16 cellular contexts compared by ENCODE assay signal in genomic region chr4:183321079-183321478, GRCh38. TPM values are rescaled to one million over a fixed set of nuclear protein-coding genes. Genes with fewer than 3 reads are reported as not detected.
DNase-seq lines count a peak whose midpoint lies in the region; ATAC-seq and TF ChIP-seq lines count a peak whose summit lies in the region.
"Had no signal": no experiment of that assay in that cellular context is flagged by ENCODE, and none has a peak within 500 bp of the region (broad histone marks: within the 10 kb centered on the region; RNA-seq: fewer than 3 reads in every experiment).

No MANE protein-coding gene starts in this region.

- POLR2A ChIA-PET in activated CD8-positive, alpha-beta T cell treated with anti-CD3 and anti-CD28 coated beads, Interleukin-2, amount 10 ng/mL, durations not matched to agents 7 days and 5 days (lab: Charles Lee), result no interaction called here

- TF ChIP-seq CTCF in parathyroid adenoma (IDR thresholded peaks at IDR 0.05), result no peak

- peak overlapping the region; percentile 26 for H3K27ac ChIP-seq in parathyroid adenoma
- H3K27ac ChIP-seq: adrenal gland, PC-9, stomach had no signal

- H3K4me2 ChIP-seq in parathyroid adenoma (ENCODE audit: low read length), result peak overlapping the region; percentile 44
- H3K4me2 ChIP-seq: PC-9 had no signal

- H3K9ac ChIP-seq in parathyroid adenoma, result no peak overlapping the region

- CTCF ChIA-PET in activated CD8-positive, alpha-beta T cell treated with anti-CD3 and anti-CD28 coated beads, Interleukin-2, amount 10 ng/mL, durations not matched to agents 7 days and 5 days (lab: Charles Lee), result no interaction called here

- peak; percentile 66 for ATAC-seq in GM18861 (IDR thresholded peaks at IDR 0.05; ENCODE audit: unreplicated experiment)
- ATAC-seq in GM21825 (IDR thresholded peaks at IDR 0.05; ENCODE audit: unreplicated experiment), result peak; percentile 60
- ATAC-seq in activated CD8-positive, alpha-beta T cell treated with anti-CD3 and anti-CD28 coated beads, Interleukin-2, amount 10 ng/mL, durations not matched to agents 7 days and 5 days, result peak; percentile 57
- ATAC-seq: K562 had no signal

- no peaks in the 10 kb centered on the region for H3K79me2 ChIP-seq in parathyroid adenoma

- no peak overlapping the region for H2AFZ ChIP-seq in parathyroid adenoma
- H2AFZ ChIP-seq: PC-9 had no signal

- H3K27ac Mint-ChIP-seq in activated CD8-positive, alpha-beta T cell treated with anti-CD3 and anti-CD28 coated beads, Interleukin-2, amount 10 ng/mL, durations not matched to agents 7 days and 5 days, result peak overlapping the region; percentile 57

- peaks cover 16% of the 10 kb centered on the region for H3K27me3 Mint-ChIP-seq in activated CD8-positive, alpha-beta T cell treated with anti-CD3 and anti-CD28 coated beads, Interleukin-2, amount 10 ng/mL, durations not matched to agents 7 days and 5 days (ENCODE audit: low read depth)

- H3K4me1 ChIP-seq in parathyroid adenoma, result no peaks in the 10 kb centered on the region
- H3K4me1 ChIP-seq: adrenal gland had no signal

- no peaks in the 10 kb centered on the region for H3K36me3 ChIP-seq in parathyroid adenoma (ENCODE audit: control insufficient read depth, insufficient read depth, low read length)
- H3K36me3 ChIP-seq: adrenal gland had no signal

- DNase-seq in activated CD8-positive, alpha-beta T cell treated with anti-CD3 and anti-CD28 coated beads, Interleukin-2, amount 10 ng/mL, durations not matched to agents 7 days and 5 days, result no peak
- DNase-seq in SIG-M5 treated with dmso at 0.1 percent for 504 hours (lab: John Stamatoyannopoulos, UW; ENCODE audit: unreplicated experiment), result no peak
- no peak for DNase-seq in HuH-7.5 (ENCODE audit: low spot score)
- DNase-seq in CD1c-positive myeloid dendritic cell (ENCODE audit: extremely low spot score), result no peak
- DNase-seq: adrenal gland, mammary epithelial cell, NCI-H1436, NCI-H510A treated with DMSO at 0.1 percent for 48 hours, PC-9, stomach, SW 1271 had no signal

- H3K9me3 ChIP-seq in parathyroid adenoma (ENCODE audit: control insufficient read depth, low read length), result no peaks in the 10 kb centered on the region
- H3K9me3 ChIP-seq: adrenal gland, stomach had no signal

- no peaks in the 10 kb centered on the region for H3K9me3 Mint-ChIP-seq in activated CD8-positive, alpha-beta T cell treated with anti-CD3 and anti-CD28 coated beads, Interleukin-2, amount 10 ng/mL, durations not matched to agents 7 days and 5 days (ENCODE audit: insufficient read depth)

- H3K4me3 ChIP-seq in parathyroid adenoma (ENCODE audit: low read depth, low read length), result peak overlapping the region; percentile 6
- H3K4me3 ChIP-seq: adrenal gland, K562, PC-9, stomach had no signal

- no peaks in the 10 kb centered on the region for H3K36me3 Mint-ChIP-seq in activated CD8-positive, alpha-beta T cell treated with anti-CD3 and anti-CD28 coated beads, Interleukin-2, amount 10 ng/mL, durations not matched to agents 7 days and 5 days (ENCODE audit: low read depth)

- peak overlapping the region; percentile 27 for H3K4me3 Mint-ChIP-seq in activated CD8-positive, alpha-beta T cell treated with anti-CD3 and anti-CD28 coated beads, Interleukin-2, amount 10 ng/mL, durations not matched to agents 7 days and 5 days

- peaks cover 23% of the 10 kb centered on the region for H3K4me1 Mint-ChIP-seq in activated CD8-positive, alpha-beta T cell treated with anti-CD3 and anti-CD28 coated beads, Interleukin-2, amount 10 ng/mL, durations not matched to agents 7 days and 5 days (ENCODE audit: low read depth)

- no peaks in the 10 kb centered on the region for H3K27me3 ChIP-seq in parathyroid adenoma (ENCODE audit: control insufficient read depth, insufficient read depth, low read length)
- H3K27me3 ChIP-seq: adrenal gland, stomach had no signal

RNA-seq across cellular contexts. Expression of gene CLDN22, which starts 1.0 kb away (rescaled TPM):
- total RNA-seq in activated CD8-positive, alpha-beta T cell treated with anti-CD3 and anti-CD28 coated beads, Interleukin-2, amount 10 ng/mL, durations not matched to agents 7 days and 5 days, result not detected
- total RNA-seq: adrenal gland, K562, mammary epithelial cell, PC-9, stomach had no signal

RNA-seq across cellular contexts. Expression of gene CLDN24, which starts 1.1 kb away (rescaled TPM):
- total RNA-seq in activated CD8-positive, alpha-beta T cell treated with anti-CD3 and anti-CD28 coated beads, Interleukin-2, amount 10 ng/mL, durations not matched to agents 7 days and 5 days, result not detected
- total RNA-seq: adrenal gland, fibroblast of lung, K562, mammary epithelial cell, PC-9, stomach had no signal
